ENCODE assay signal across 8 cellular contexts in genomic region chr16:70778901-70779309, GRCh38. TPM values are rescaled to one million over a fixed set of nuclear protein-coding genes. Genes with fewer than 3 reads are reported as not detected.
DNase-seq lines count a peak whose midpoint lies in the region; ATAC-seq and TF ChIP-seq lines count a peak whose summit lies in the region.

No MANE protein-coding gene starts in this region.

- peak; percentile 5 for DNase-seq in COR-L47 (lab: John Stamatoyannopoulos, UW)
- DNase-seq in NCI-H2196 (lab: John Stamatoyannopoulos, UW; ENCODE audit: unreplicated experiment), result peak; percentile 32
- DNase-seq in choroid plexus epithelial cell (ENCODE audit: low read depth), result peak; percentile 95
- DNase-seq in mucosa of descending colon, result peak in 2 of 3 donors; percentile 37 to 43
- DNase-seq in ACHN, result no peak

- ATAC-seq in mucosa of descending colon, result peak; percentile 49
- ATAC-seq in HG03159 (IDR thresholded peaks at IDR 0.05; ENCODE audit: unreplicated experiment), result no peak
- no peak for ATAC-seq in HG02642 (IDR thresholded peaks at IDR 0.05; ENCODE audit: poor library complexity, unreplicated experiment)
- ATAC-seq in HG02970 (IDR thresholded peaks at IDR 0.05; ENCODE audit: low FRiP score, unreplicated experiment), result no peak

- in situ Hi-C loops in ACHN (cut with HindIII; ENCODE audit: low pct_ligation_motif_present, low pct_unique_long_range_greater_than_20kb, low sequenced_read_pairs), result no loop called here

- intact Hi-C loops in mucosa of descending colon (cut with DNase I, micrococcal nuclease), result loop anchor here in 1 of 2 donors (10.0 kb wide), 1 partner anchor 94 kb away; the partner anchor contains the start of gene MTSS2

- TF ChIP-seq CTCF in choroid plexus epithelial cell (conservative IDR thresholded peaks at IDR 0.05; ENCODE audit: low read depth, low read length) (no peak), mucosa of descending colon (IDR thresholded peaks at IDR 0.05) (no peak)

- no peak overlapping the region for H3K4me3 ChIP-seq in choroid plexus epithelial cell (ENCODE audit: low read depth, low read length)
- H3K4me3 ChIP-seq in mucosa of descending colon, result no peak overlapping the region

- H3K4me1 ChIP-seq in mucosa of descending colon (ENCODE audit: low read depth), result no peaks in the 10 kb centered on the region

- no peaks in the 10 kb centered on the region for H3K9me3 ChIP-seq in mucosa of descending colon

- H3K36me3 ChIP-seq in mucosa of descending colon (ENCODE audit: low read depth), result peaks cover 14% of the 10 kb centered on the region

RNA-seq across cellular contexts. Expression of gene VAC14, which starts 22.1 kb away (rescaled TPM):
- 10 to 100 TPM; 32.3 to 35.1 (median 32.8) TPM for total RNA-seq in mucosa of descending colon
